ENCODE assay signal across 8 cellular contexts in the genomic region with DNA sequence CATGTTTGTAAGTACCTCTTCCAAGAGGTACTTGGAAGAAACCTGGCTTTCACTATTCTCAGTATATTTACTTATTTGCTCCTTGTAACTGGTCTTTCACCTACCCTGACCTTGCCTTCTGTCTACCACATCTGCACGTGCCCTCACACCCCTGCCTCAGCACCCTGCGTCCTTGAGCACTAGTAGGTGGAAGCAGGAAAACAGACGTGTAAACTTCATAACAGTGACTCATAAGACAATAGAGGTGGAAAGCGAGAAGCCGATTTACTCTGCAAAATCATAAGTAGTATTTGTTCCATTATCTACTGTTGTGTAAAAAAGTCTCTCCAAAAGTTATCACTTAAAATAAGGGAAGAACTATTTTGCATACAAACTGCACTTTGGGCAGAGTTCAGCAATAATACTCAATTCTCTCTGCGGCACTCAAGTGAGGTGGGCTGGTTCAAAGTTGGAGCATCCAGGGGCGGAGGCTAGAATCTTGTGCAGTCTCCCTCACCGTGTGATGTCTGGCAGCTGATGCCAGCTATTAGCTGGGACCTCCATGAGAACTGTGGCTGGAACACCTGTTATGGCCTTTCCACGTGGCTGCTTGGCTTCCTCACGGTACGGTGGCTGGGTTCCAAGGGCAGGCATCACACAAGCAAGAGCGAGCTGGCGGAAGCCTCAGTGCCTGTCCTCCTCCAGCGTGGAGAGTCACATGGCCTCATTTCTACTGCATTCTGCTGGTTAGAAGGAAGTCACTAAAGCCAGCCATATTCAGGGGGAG. TPM values are rescaled to one million over a fixed set of nuclear protein-coding genes. Genes with fewer than 3 reads are reported as not detected.
DNase-seq lines count a peak whose midpoint lies in the region; ATAC-seq and TF ChIP-seq lines count a peak whose summit lies in the region.

No MANE protein-coding gene starts in this region.

- H3K27me3 ChIP-seq in ovary (no peaks in the 10 kb centered on the region), transverse colon (no peaks in the 10 kb centered on the region)

- H3K9me3 ChIP-seq in ovary (no peaks in the 10 kb centered on the region), transverse colon (no peaks in the 10 kb centered on the region)

- TF ChIP-seq CTCF in ovary (IDR thresholded peaks at IDR 0.05): no peak
- no peak for TF ChIP-seq CTCF in transverse colon (IDR thresholded peaks at IDR 0.05)

- H3K36me3 ChIP-seq in ovary (no peaks in the 10 kb centered on the region), transverse colon (no peaks in the 10 kb centered on the region)

- TF ChIP-seq POLR2A in ovary (IDR thresholded peaks at IDR 0.05) (no peak), transverse colon (IDR thresholded peaks at IDR 0.05) (no peak)

- TF ChIP-seq EP300 in ovary (IDR thresholded peaks at IDR 0.05): no peak
- TF ChIP-seq EP300 in transverse colon (IDR thresholded peaks at IDR 0.05; ENCODE audit: low read depth): no peak

- peak; percentile 73 for ATAC-seq in GM19397 (IDR thresholded peaks at IDR 0.05; ENCODE audit: unreplicated experiment)
- no peak for ATAC-seq in HG03439 (IDR thresholded peaks at IDR 0.05; ENCODE audit: unreplicated experiment)

- WGBS in ovary, 3 donors: 4 to 17% (median 8%) methylated on average over 14 of the region's 14 CpGs
- 49 to 57% methylated on average over 8 to 14 of the region's 14 CpGs for WGBS in transverse colon (ENCODE audit: low coverage in 1 of 2), 2 donors

- H3K27ac ChIP-seq in ovary: no peak overlapping the region
- H3K27ac ChIP-seq in transverse colon: peak overlapping the region in 2 of 4 donors; percentile 11 to 35

- intact Hi-C loops in ovary (cut with DNase I): no loop called here
- intact Hi-C loops in transverse colon (cut with DNase I; ENCODE audit: low total_unique reads): no loop called here

- DNase-seq in A172 (ENCODE audit: low spot score) (peak; percentile 19), NCI-H146 (lab: John Stamatoyannopoulos, UW) (peak; percentile 22), ovary (peak; percentile 64 to 81 (median 73)), transverse colon (peak; percentile 64)
- peak; percentile 61 for DNase-seq in activated CD4-positive, alpha-beta T cell treated with anti-CD3 and anti-CD28 coated beads, Interleukin-2, amount 50 U/mL, for 1 hour
- peak; percentile 32 for DNase-seq in effector CD8-positive, alpha-beta T cell (lab: John Stamatoyannopoulos, UW)

- H3K4me1 ChIP-seq in ovary (ENCODE audit: insufficient read depth) (peaks cover 8% of the 10 kb centered on the region), transverse colon (peaks cover 0 to 7% (median 0%) of the 10 kb centered on the region in 4 donors)

- in situ Hi-C loops in transverse colon (cut with MboI; ENCODE audit: low pct_ligation_motif_present in 1 of 4, low pct_unique_long_range_greater_than_20kb in 1 of 4, low sequenced_read_pairs in 3 of 4): no loop called here

- no peak overlapping the region for H3K4me3 ChIP-seq in ovary
- H3K4me3 ChIP-seq in transverse colon: peak overlapping the region in 1 of 4 donors; percentile 0

RNA-seq across cellular contexts. Expression of a gene that starts 30.4 kb away (rescaled TPM):
- total RNA-seq in A172 (2014; rRNA removed; shearing (Covaris generic)): 15.1 and 18.0 TPM in 2 replicates
- 10 to 100 TPM; 22.4 to 83.9 (median 73.9) TPM for total RNA-seq in ovary
- 10 to 100 TPM; 31.3 to 92.9 TPM for polyA plus RNA-seq in ovary
- total RNA-seq in transverse colon: 10 to 100 TPM in 3 of 4 donors, 1 to 10 TPM in 1; 9.8 to 52.0 (median 27.2) TPM

RNA-seq across cellular contexts. Expression of a gene that starts 48.3 kb away (rescaled TPM):
- 172 and 177 TPM in 2 replicates for total RNA-seq in A172 (2014; rRNA removed; shearing (Covaris generic))
- total RNA-seq in ovary: 100 to 1,000 TPM; 113 to 199 (median 189) TPM
- 100 to 1,000 TPM; 132 to 203 TPM for polyA plus RNA-seq in ovary
- total RNA-seq in transverse colon: 100 to 1,000 TPM in 3 of 4 donors, 10 to 100 TPM in 1; 71.8 to 152 (median 137) TPM

RNA-seq across cellular contexts. Expression of a gene that starts 51.5 kb away (rescaled TPM):
- not detected in 2 replicates for total RNA-seq in A172 (2014; rRNA removed; shearing (Covaris generic))
- total RNA-seq in ovary: 1 to 10 TPM in 1 of 7 donors, under 1 TPM in 3, not detected in 3; 0.20 to 3.3 (median 0.70) TPM
- under 1 TPM in 1 of 2 donors, not detected in 1; 0.08 TPM for polyA plus RNA-seq in ovary
- not detected for total RNA-seq in transverse colon

Comparison
In these comparisons a context has a peak if more than half of its experiments do, and no peak if none do; other contexts are left out.
1. DNase-seq: peak in every context shown above with its lines; median percentile 73 in ovary; 64 in transverse colon; 61 in activated CD4-positive, alpha-beta T cell treated with anti-CD3 and anti-CD28 coated beads, Interleukin-2, amount 50 U/mL, for 1 hour; 32 in effector CD8-positive, alpha-beta T cell; 22 in NCI-H146; 19 in A172.